Comparison of ENCODE assay signal across 9 cellular contexts in genomic region chr18:13375302-13376255, GRCh38.
DNase-seq lines count a peak whose midpoint lies in the region; ATAC-seq and TF ChIP-seq lines count a peak whose summit lies in the region.
"Had no signal": no experiment of that assay in that cellular context is flagged by ENCODE, and none has a peak within 500 bp of the region (broad histone marks: within the 10 kb centered on the region; RNA-seq: fewer than 3 reads in every experiment).

No MANE protein-coding gene starts in this region.

- WGBS in lower leg skin, 2 donors, result 57 to 61% methylated on average over 19 of the region's 19 CpGs

- no peaks in the 10 kb centered on the region for H3K27me3 Mint-ChIP-seq in activated B cell treated with CpG ODN at 0.5 μM for 24 hours

- POLR2A ChIA-PET in activated B cell treated with CpG ODN at 0.5 μM for 24 hours (lab: Charles Lee), result interaction anchor here (0.6 to 1.5 kb wide), 2 partner anchors 19 to 192 kb away, joined by 3 to 4 read pairs; no protein-coding TSS in a partner anchor

- no peaks in the 10 kb centered on the region for H3K9me3 Mint-ChIP-seq in activated B cell treated with CpG ODN at 0.5 μM for 24 hours

- TF ChIP-seq POLR2A in breast epithelium (IDR thresholded peaks at IDR 0.05) (no peak), lower leg skin (IDR thresholded peaks at IDR 0.05) (no peak)

- H3K27me3 ChIP-seq in breast epithelium, result no peaks in the 10 kb centered on the region
- H3K27me3 ChIP-seq: neutrophil had no signal

- H3K27ac ChIP-seq in breast epithelium, result peak overlapping the region; percentile 73 to 81
- H3K27ac ChIP-seq: neutrophil had no signal

- H3K4me3 Mint-ChIP-seq in activated B cell treated with CpG ODN at 0.5 μM for 24 hours, result peak overlapping the region; percentile 25

- intact Hi-C loops in activated B cell treated with CpG ODN at 0.5 μM for 24 hours (cut with micrococcal nuclease), result loop anchor here (1.0 to 10.0 kb wide), 2 partner anchors 127 to 239 kb away; no protein-coding TSS in a partner anchor
- intact Hi-C loops in breast epithelium (cut with DNase I; ENCODE audit: low total_unique reads), result no loop called here
- intact Hi-C loops in lower leg skin (cut with DNase I; ENCODE audit: low total_unique reads), result no loop called here

- H3K36me3 Mint-ChIP-seq in activated B cell treated with CpG ODN at 0.5 μM for 24 hours (ENCODE audit: low read depth), result no peaks in the 10 kb centered on the region

- H3K36me3 ChIP-seq in breast epithelium, result no peaks in the 10 kb centered on the region
- H3K36me3 ChIP-seq: neutrophil had no signal

- peak overlapping the region; percentile 65 for H3K27ac Mint-ChIP-seq in activated B cell treated with CpG ODN at 0.5 μM for 24 hours

- DNase-seq in activated gamma-delta T cell treated with Interleukin-2 at 50 U/mL for 16 hours (peak; percentile 44), activated gamma-delta T cell (lab: John Stamatoyannopoulos, UW) (no peak), activated B cell treated with CpG ODN at 0.5 μM for 24 hours (no peak), breast epithelium (ENCODE audit: low spot score in 2 of 2) (peak in 1 of 2 donors; percentile 59), lower leg skin (ENCODE audit: low spot score in 2 of 2) (peak; percentile 71 to 95), superior temporal gyrus (ENCODE audit: extremely low spot score) (no peak)
- DNase-seq in stimulated activated CD8-positive, alpha-beta memory T cell treated with anti-CD3 and anti-CD28 coated beads, Interleukin-15, amount 100 ng/mL, for 48 hours (ENCODE audit: low read depth in 2 of 2), result peak; percentile 69 to 74

- TF ChIP-seq CTCF in activated B cell treated with CpG ODN at 0.5 μM for 24 hours (IDR thresholded peaks at IDR 0.05), result no peak
- TF ChIP-seq CTCF in breast epithelium (IDR thresholded peaks at IDR 0.05), result no peak
- TF ChIP-seq CTCF in lower leg skin (IDR thresholded peaks at IDR 0.05), result no peak

- peaks cover 6 to 12% of the 10 kb centered on the region in 2 donors for H3K4me1 ChIP-seq in breast epithelium

- H3K9me3 ChIP-seq in breast epithelium, result no peaks in the 10 kb centered on the region
- H3K9me3 ChIP-seq: neutrophil had no signal

- CTCF ChIA-PET in activated B cell treated with CpG ODN at 0.5 μM for 24 hours (lab: Charles Lee), result no interaction called here

- H3K4me1 Mint-ChIP-seq in activated B cell treated with CpG ODN at 0.5 μM for 24 hours, result peaks cover 38% of the 10 kb centered on the region

- ATAC-seq in HG03175 (IDR thresholded peaks at IDR 0.05; ENCODE audit: unreplicated experiment), result peak; percentile 91
- ATAC-seq in activated B cell treated with CpG ODN at 0.5 μM for 24 hours (ENCODE audit: low read depth), result peak; percentile 92

- no peak overlapping the region for H3K4me3 ChIP-seq in breast epithelium
- no peak overlapping the region for H3K4me3 ChIP-seq in lower leg skin (ENCODE audit: low read depth, poor library complexity, severe bottlenecking)

Comparison
In these comparisons a context has a peak if more than half of its experiments do, and no peak if none do; other contexts are left out.
1. DNase-seq: peak in activated gamma-delta T cell treated with Interleukin-2 at 50 U/mL for 16 hours (single experiment), lower leg skin (2 of 2) and stimulated activated CD8-positive, alpha-beta memory T cell treated with anti-CD3 and anti-CD28 coated beads, Interleukin-15, amount 100 ng/mL, for 48 hours (2 of 2); none in activated gamma-delta T cell (single experiment), activated B cell treated with CpG ODN at 0.5 μM for 24 hours (single experiment) and superior temporal gyrus (single experiment).